In the genomic region with DNA sequence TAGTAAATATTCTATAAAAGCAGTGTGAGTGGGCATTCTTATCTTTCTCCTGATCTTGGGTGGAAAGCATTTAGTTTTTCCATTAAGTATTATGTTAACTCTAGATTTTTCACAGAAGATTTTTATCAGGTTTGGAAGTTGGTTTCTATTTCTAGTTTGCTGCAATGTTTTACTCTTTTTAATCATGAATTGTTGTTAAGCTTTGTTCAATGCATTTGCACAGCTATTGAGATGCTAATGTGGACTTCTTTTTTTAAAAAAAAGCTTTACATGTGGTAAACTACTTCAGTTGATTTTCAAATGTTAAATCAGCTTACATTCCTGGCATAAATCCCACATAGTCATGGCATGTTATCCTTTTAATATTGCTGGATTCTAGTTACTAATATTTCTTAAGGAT, we compare ENCODE assay signal across 24 cellular contexts.
"Had no signal": no experiment of that assay in that cellular context is flagged by ENCODE, and none has a peak within 500 bp of the region (broad histone marks: within the 10 kb centered on the region; RNA-seq: fewer than 3 reads in every experiment).

No MANE protein-coding gene starts in this region.

- H3K4me1 Mint-ChIP-seq: stimulated activated naive B cell treated with anti-CD40 and anti-IgM and Interleukin-4, amounts not matched to agents 10 μg/mL and 1 μg/mL and 100 μg/mL, for 72 hours; stimulated activated naive CD8-positive, alpha-beta T cell treated with anti-CD3 and anti-CD28 coated beads, Interleukin-15, amount 100 ng/mL, for 72 hours had no signal

- H3K27ac ChIP-seq: gastrocnemius medialis, heart right ventricle, neutrophil, right atrium auricular region, sigmoid colon, skin epidermis, testis, tibial nerve, upper lobe of right lung, vagina had no signal

- ATAC-seq: esophagus mucosa; gastrocnemius medialis; heart right ventricle; left colon; left ventricle myocardium superior; natural killer cell treated with Interleukin-12 subunit alpha and Interleukin-12 subunit beta and Interleukin-15 and Interleukin-18, amount 100 ng/mL, for 72 hours; stimulated activated naive B cell treated with anti-CD40 and anti-IgM and Interleukin-4, amounts not matched to agents 10 μg/mL and 1 μg/mL and 100 μg/mL, for 72 hours; stimulated activated naive CD8-positive, alpha-beta T cell treated with anti-CD3 and anti-CD28 coated beads, Interleukin-15, amount 100 ng/mL, for 72 hours; upper lobe of right lung had no signal

- H3K4me3 ChIP-seq: gastrocnemius medialis, heart right ventricle, lung, right atrium auricular region, sigmoid colon, skin epidermis, testis, tibial nerve, upper lobe of right lung, vagina had no signal

- H3K4me1 ChIP-seq: gastrocnemius medialis, right atrium auricular region, sigmoid colon, testis, tibial nerve, upper lobe of right lung, vagina had no signal

- H3K27me3 ChIP-seq: gastrocnemius medialis, heart right ventricle, neutrophil, right atrium auricular region, sigmoid colon, testis, tibial nerve, upper lobe of right lung, vagina had no signal

- H3K36me3 ChIP-seq: gastrocnemius medialis, heart right ventricle, neutrophil, right atrium auricular region, sigmoid colon, tibial nerve, upper lobe of right lung, vagina had no signal

- H3K4me3 Mint-ChIP-seq: natural killer cell treated with Interleukin-12 subunit alpha and Interleukin-12 subunit beta and Interleukin-15 and Interleukin-18, amount 100 ng/mL, for 72 hours; stimulated activated naive B cell treated with anti-CD40 and anti-IgM and Interleukin-4, amounts not matched to agents 10 μg/mL and 1 μg/mL and 100 μg/mL, for 72 hours; stimulated activated naive CD8-positive, alpha-beta T cell treated with anti-CD3 and anti-CD28 coated beads, Interleukin-15, amount 100 ng/mL, for 72 hours had no signal

- H3K27ac Mint-ChIP-seq: natural killer cell treated with Interleukin-12 subunit alpha and Interleukin-12 subunit beta and Interleukin-15 and Interleukin-18, amount 100 ng/mL, for 72 hours; stimulated activated naive B cell treated with anti-CD40 and anti-IgM and Interleukin-4, amounts not matched to agents 10 μg/mL and 1 μg/mL and 100 μg/mL, for 72 hours; stimulated activated naive CD8-positive, alpha-beta T cell treated with anti-CD3 and anti-CD28 coated beads, Interleukin-15, amount 100 ng/mL, for 72 hours had no signal

- DNase-seq: cortex of kidney; effector memory CD4-positive, alpha-beta T cell; gastrocnemius medialis; heart right ventricle; hypothalamus; left colon; left ventricle myocardium superior; mesenchymal stem cell; midbrain; sigmoid colon; stimulated activated CD4-positive, alpha-beta T cell treated with anti-CD3 and anti-CD28 coated beads, Interleukin-2, amount 100 ng/mL, for 24 hours; stimulated activated CD4-positive, alpha-beta T cell treated with anti-CD3 and anti-CD28 coated beads, Interleukin-4, amount 100 ng/mL, for 4 hours; stimulated activated naive B cell treated with anti-CD40 and anti-IgM and Interleukin-4, amounts not matched to agents 10 μg/mL and 1 μg/mL and 100 μg/mL, for 72 hours; stimulated activated naive CD8-positive, alpha-beta T cell treated with anti-CD3 and anti-CD28 coated beads, Interleukin-15, amount 100 ng/mL, for 72 hours; testis; upper lobe of right lung had no signal

- H3K36me3 Mint-ChIP-seq: stimulated activated naive B cell treated with anti-CD40 and anti-IgM and Interleukin-4, amounts not matched to agents 10 μg/mL and 1 μg/mL and 100 μg/mL, for 72 hours had no signal

- H3K9me3 ChIP-seq: gastrocnemius medialis, neutrophil, right atrium auricular region, sigmoid colon, testis, upper lobe of right lung, vagina had no signal

- H3K27me3 Mint-ChIP-seq: stimulated activated naive B cell treated with anti-CD40 and anti-IgM and Interleukin-4, amounts not matched to agents 10 μg/mL and 1 μg/mL and 100 μg/mL, for 72 hours had no signal
